Comparison of ENCODE assay signal across 8 cellular contexts in the genomic region with DNA sequence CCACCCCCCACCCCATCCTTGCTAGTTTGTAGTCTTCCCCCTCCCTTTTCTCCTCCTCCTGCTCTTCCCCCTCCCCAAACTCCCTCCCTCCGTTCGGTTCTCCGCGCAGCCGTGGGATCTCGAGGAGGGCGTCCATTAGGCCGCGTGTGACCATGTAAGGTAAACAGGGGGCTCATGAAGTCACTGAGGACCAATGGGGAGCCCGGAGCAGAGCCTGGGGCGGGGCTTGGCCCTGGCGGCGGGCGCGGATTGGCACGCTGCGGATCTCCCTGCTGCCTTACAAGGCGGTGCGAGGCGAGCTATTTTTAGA. TPM values are rescaled to one million over a fixed set of nuclear protein-coding genes. Genes with fewer than 3 reads are reported as not detected.
DNase-seq lines count a peak whose midpoint lies in the region; ATAC-seq and TF ChIP-seq lines count a peak whose summit lies in the region.

No MANE protein-coding gene starts in this region.

- peaks cover 10% of the 10 kb centered on the region; the same call in 1 of the 2 replicates for H3K4me1 ChIP-seq in Caco-2
- peaks cover 48% of the 10 kb centered on the region for H3K4me1 ChIP-seq in HUES64 (ENCODE audit: insufficient read depth, low read length)

- H3K27ac Mint-ChIP-seq in Caco-2 (ENCODE audit: unreplicated experiment), result peak overlapping the region; percentile 88
- H3K27ac Mint-ChIP-seq in activated T-cell treated with anti-CD3 and anti-CD28 coated beads, Interleukin-2, amount 50 U/mL, for 24 hours, result peak overlapping the region; percentile 97

- CTCF ChIA-PET in Caco-2 (lab: Charles Lee), result interaction anchor here (1.1 kb wide), 1 partner anchor 308 kb away, joined by 3 read pairs; no protein-coding TSS in a partner anchor

- H3K27me3 ChIP-seq in Caco-2 (replicated peaks; ENCODE audit: control insufficient read depth, insufficient read depth, low read length) (peaks cover 10% of the 10 kb centered on the region), HUES64 (ENCODE audit: insufficient read depth, low read length) (no peaks in the 10 kb centered on the region; the same call in 1 of the 2 replicates)

- intact Hi-C loops in Caco-2 (cut with micrococcal nuclease; ENCODE audit: unreplicated experiment), result loop anchor here (5.0 kb wide), 1 partner anchor 311 kb away; no protein-coding TSS in a partner anchor

- no peaks in the 10 kb centered on the region for H3K9me3 Mint-ChIP-seq in Caco-2 (ENCODE audit: unreplicated experiment)
- no peaks in the 10 kb centered on the region for H3K9me3 Mint-ChIP-seq in activated T-cell treated with anti-CD3 and anti-CD28 coated beads, Interleukin-2, amount 50 U/mL, for 24 hours

- peaks cover 13% of the 10 kb centered on the region for H3K36me3 Mint-ChIP-seq in Caco-2 (ENCODE audit: insufficient read depth, unreplicated experiment)
- peaks cover 8% of the 10 kb centered on the region for H3K36me3 Mint-ChIP-seq in activated T-cell treated with anti-CD3 and anti-CD28 coated beads, Interleukin-2, amount 50 U/mL, for 24 hours (ENCODE audit: low read depth)

- H3K9ac ChIP-seq in HUES64 (ENCODE audit: low read depth, low read length), result peak overlapping the region; percentile 99

- H3K9me3 ChIP-seq in Caco-2 (no peaks in the 10 kb centered on the region), HUES64 (ENCODE audit: insufficient read depth, low read depth, low read length) (no peaks in the 10 kb centered on the region)

- H3K36me3 ChIP-seq in Caco-2 (ENCODE audit: control insufficient read depth, insufficient read depth, low read length), result no peaks in the 10 kb centered on the region
- no peaks in the 10 kb centered on the region for H3K36me3 ChIP-seq in HUES64 (ENCODE audit: insufficient read depth, low read length)

- WGBS in HUES64, result under 1% methylated on average over 20 of the region's 20 CpGs

- no peak for TF ChIP-seq CTCF in Caco-2 (IDR thresholded peaks at IDR 0.05; ENCODE audit: insufficient read depth in 1 of 2, low read depth in 1 of 2, low read length in 1 of 2, severe bottlenecking in 1 of 2, unreplicated experiment in 1 of 2)

- H3K4me3 ChIP-seq in Caco-2 (ENCODE audit: low read depth, low read length), result peak overlapping the region; percentile 39
- peak overlapping the region; percentile 93 for H3K4me3 ChIP-seq in HUES64 (ENCODE audit: low read length)

- H3K4me1 Mint-ChIP-seq in Caco-2 (ENCODE audit: low read depth, unreplicated experiment), result peaks cover 9% of the 10 kb centered on the region
- H3K4me1 Mint-ChIP-seq in activated T-cell treated with anti-CD3 and anti-CD28 coated beads, Interleukin-2, amount 50 U/mL, for 24 hours (ENCODE audit: low read depth), result peaks cover 56% of the 10 kb centered on the region

- no TSS peak for BruUV-seq in Caco-2 (replicated peaks; lab: Mats Ljungman, UMichigan)

- ATAC-seq in GM21526 (IDR thresholded peaks at IDR 0.05; ENCODE audit: low FRiP score, unreplicated experiment), result peak; percentile 94

- DNase-seq in Caco-2, result peak; percentile 94 to 96
- peak; percentile 86 for DNase-seq in OCI-M1 (lab: John Stamatoyannopoulos, UW)
- peak; percentile 95 for DNase-seq in activated T-cell treated with anti-CD3 and anti-CD28 coated beads, Interleukin-2, amount 50 U/mL, for 24 hours
- peak; percentile 99 for DNase-seq in epithelial cell of prostate (ENCODE audit: low read depth, low spot score)
- peak; percentile 98 for DNase-seq in middle frontal gyrus (ENCODE audit: extremely low spot score, low spot score)
- DNase-seq in stimulated activated CD8-positive, alpha-beta memory T cell treated with anti-CD3 and anti-CD28 coated beads, Interleukin-15, amount 100 ng/mL, for 48 hours (ENCODE audit: low read depth in 2 of 2), result peak; percentile 93 to 97

- H3K27ac ChIP-seq in HUES64 (ENCODE audit: low read depth, low read length) (peak overlapping the region; percentile 99), epithelial cell of prostate (peak overlapping the region; percentile 99)

- POLR2A ChIA-PET in Caco-2 (lab: Charles Lee), result interaction anchor here (0.6 to 1.0 kb wide), 3 partner anchors 9 to 406 kb away, joined by 3 read pairs; a partner anchor contains a TSS

- H3K4me3 Mint-ChIP-seq in Caco-2 (ENCODE audit: unreplicated experiment), result peak overlapping the region; percentile 90
- peak overlapping the region; percentile 84 for H3K4me3 Mint-ChIP-seq in activated T-cell treated with anti-CD3 and anti-CD28 coated beads, Interleukin-2, amount 50 U/mL, for 24 hours

- peaks cover 23% of the 10 kb centered on the region for H3K27me3 Mint-ChIP-seq in Caco-2 (ENCODE audit: insufficient read depth, unreplicated experiment)
- peaks cover 3% of the 10 kb centered on the region for H3K27me3 Mint-ChIP-seq in activated T-cell treated with anti-CD3 and anti-CD28 coated beads, Interleukin-2, amount 50 U/mL, for 24 hours

RNA-seq across cellular contexts. Expression of a gene that starts 0.2 kb away (rescaled TPM):
- total RNA-seq in Caco-2 (2022), result 0.36 and 1.2 TPM in 2 replicates
- 11.9 TPM for polyA plus RNA-seq in HUES64 (2013, experiment 1 of 2)
- 11.3 TPM for polyA plus RNA-seq in HUES64 (2013, experiment 2 of 2)

Comparison
In these comparisons a context has a peak if more than half of its experiments do, and no peak if none do; other contexts are left out.
1. Peak in every context shown above with its lines: DNase-seq, ATAC-seq, H3K4me3 ChIP-seq and H3K27ac ChIP-seq.